Comparison of ENCODE assay signal across 11 cellular contexts in genomic region chr7:73423519-73424485, GRCh38. TPM values are rescaled to one million over a fixed set of nuclear protein-coding genes. Genes with fewer than 3 reads are reported as not detected.
DNase-seq lines count a peak whose midpoint lies in the region; ATAC-seq, FAIRE-seq and TF ChIP-seq lines count a peak whose summit lies in the region.
"Had no signal": no experiment of that assay in that cellular context is flagged by ENCODE, and none has a peak within 500 bp of the region (broad histone marks: within the 10 kb centered on the region; RNA-seq: fewer than 3 reads in every experiment).

No MANE protein-coding gene starts in this region.

- intact Hi-C loops in kidney (cut with DNase I), result no loop called here

- no CpG with 5 or more reads among the region's 52 CpGs for WGBS in iPS DF 6.9 (ENCODE audit: insufficient coverage, insufficient read length)

- H3K36me3 ChIP-seq in iPS DF 6.9 (ENCODE audit: control insufficient read depth, insufficient read depth, low read length) (no peaks in the 10 kb centered on the region), skeletal muscle satellite cell (ENCODE audit: insufficient read depth, low read length) (no peaks in the 10 kb centered on the region), kidney (ENCODE audit: control insufficient read depth in 1 of 2, insufficient read depth in 2 of 2, low read length in 2 of 2) (no peaks in the 10 kb centered on the region)

- TF ChIP-seq CTCF in kidney (IDR thresholded peaks at IDR 0.05; ENCODE audit: borderline replicate concordance, extremely low read depth, insufficient read depth), result no peak

- peak overlapping the region; percentile 79 for H3K4me2 ChIP-seq in skeletal muscle satellite cell (ENCODE audit: low read length)

- H3K9ac ChIP-seq in skeletal muscle satellite cell (ENCODE audit: low read depth, low read length) (peak overlapping the region; percentile 62), kidney (ENCODE audit: low read length in 2 of 2) (no peak overlapping the region)

- H3K4me3 ChIP-seq in iPS DF 6.9 (ENCODE audit: low read length), result peak overlapping the region; percentile 12; the same call in 1 of the 2 replicates
- H3K4me3 ChIP-seq in skeletal muscle satellite cell (ENCODE audit: low read length), result peak overlapping the region; percentile 49
- peak overlapping the region in 1 of 2 donors; percentile 17 for H3K4me3 ChIP-seq in kidney (ENCODE audit: low read length in 2 of 2)

- CTCF ChIA-PET in HEK293T (lab: Yijun Ruan, JAX), result interaction anchor here (0.5 kb wide), 1 partner anchor 9 kb away, joined by 3 read pairs; no protein-coding TSS in a partner anchor

- DNase-seq in iPS DF 6.9 (ENCODE audit: low read depth, low spot score) (no peak), HEK293T (ENCODE audit: extremely low spot score) (no peak), DMS153 treated with DMSO at 0.1 percent for 48 hours (lab: John Stamatoyannopoulos, UW; ENCODE audit: unreplicated experiment) (no peak), kidney (no peak), NCI-H524 (lab: John Stamatoyannopoulos, UW) (no peak)
- DNase-seq: activated CD8-positive, alpha-beta memory T cell treated with anti-CD3 and anti-CD28 coated beads for 24 hours; NCI-H146 had no signal

- FAIRE-seq in kidney (lab: Jason Lieb, UNC), result no peak

- POLR2A ChIA-PET in HEK293T (lab: Yijun Ruan, JAX), result no interaction called here

- H3K4me1 ChIP-seq in iPS DF 6.9 (ENCODE audit: control insufficient read depth, insufficient read depth, low read length) (peaks cover 6% of the 10 kb centered on the region), skeletal muscle satellite cell (ENCODE audit: control insufficient read depth, insufficient read depth, low read length) (no peaks in the 10 kb centered on the region), kidney (ENCODE audit: control insufficient read depth in 1 of 2, insufficient read depth in 1 of 2, low read depth in 1 of 2, low read length in 2 of 2) (no peaks in the 10 kb centered on the region)

- H3K9me3 ChIP-seq in iPS DF 6.9 (ENCODE audit: control insufficient read depth, insufficient read depth, low read length) (no peaks in the 10 kb centered on the region), skeletal muscle satellite cell (replicated peaks; ENCODE audit: low read length) (no peaks in the 10 kb centered on the region), kidney (ENCODE audit: control insufficient read depth in 1 of 2, low read length in 2 of 2) (no peaks in the 10 kb centered on the region)

- peak overlapping the region; percentile 70 for H3K27ac ChIP-seq in angular gyrus (ENCODE audit: low read depth, low read length)
- no peak overlapping the region for H3K27ac ChIP-seq in iPS DF 6.9 (ENCODE audit: low read length)
- H3K27ac ChIP-seq in kidney (ENCODE audit: low read depth in 2 of 2, low read length in 2 of 2), result no peak overlapping the region

- no peaks in the 10 kb centered on the region for H3K27me3 ChIP-seq in iPS DF 6.9 (ENCODE audit: control insufficient read depth, insufficient read depth, low read length)
- peaks cover 8% of the 10 kb centered on the region for H3K27me3 ChIP-seq in skeletal muscle satellite cell (ENCODE audit: control insufficient read depth, insufficient read depth, low read length)

- peak; percentile 54 for ATAC-seq in GM18861 (IDR thresholded peaks at IDR 0.05; ENCODE audit: unreplicated experiment)
- ATAC-seq: HCT116 had no signal

TF ChIP-seq in HEK293T, 16 proteins besides CTCF, POLR2A, EP300 and RAD21:
- TF ChIP-seq BHLHE40 (IDR thresholded peaks at IDR 0.05; ENCODE audit: borderline replicate concordance), result no peak
- no peak for TF ChIP-seq PKNOX1 (IDR thresholded peaks at IDR 0.05)
- TF ChIP-seq CTBP1 (IDR thresholded peaks at IDR 0.05; ENCODE audit: borderline replicate concordance), result no peak
- TF ChIP-seq TARDBP (IDR thresholded peaks at IDR 0.05), result no peak
- TF ChIP-seq SUZ12 (IDR thresholded peaks at IDR 0.05), result no peak
- no peak for TF ChIP-seq HDGF (IDR thresholded peaks at IDR 0.05; ENCODE audit: borderline replicate concordance)
- TF ChIP-seq SP1 (IDR thresholded peaks at IDR 0.05), result no peak
- TF ChIP-seq ZNF384 (IDR thresholded peaks at IDR 0.05), result no peak

RNA-seq across cellular contexts. Expression of gene FZD9, which starts 9.8 kb away (rescaled TPM):
- 0.25 and 0.44 TPM in 2 replicates for total RNA-seq in skeletal muscle satellite cell (2012; rRNA removed)
- 0.22 TPM for total RNA-seq in kidney
- polyA plus RNA-seq in kidney (ENCODE audit: insufficient read depth, low read depth, low replicate concordance), result not detected
